In the genomic region with DNA sequence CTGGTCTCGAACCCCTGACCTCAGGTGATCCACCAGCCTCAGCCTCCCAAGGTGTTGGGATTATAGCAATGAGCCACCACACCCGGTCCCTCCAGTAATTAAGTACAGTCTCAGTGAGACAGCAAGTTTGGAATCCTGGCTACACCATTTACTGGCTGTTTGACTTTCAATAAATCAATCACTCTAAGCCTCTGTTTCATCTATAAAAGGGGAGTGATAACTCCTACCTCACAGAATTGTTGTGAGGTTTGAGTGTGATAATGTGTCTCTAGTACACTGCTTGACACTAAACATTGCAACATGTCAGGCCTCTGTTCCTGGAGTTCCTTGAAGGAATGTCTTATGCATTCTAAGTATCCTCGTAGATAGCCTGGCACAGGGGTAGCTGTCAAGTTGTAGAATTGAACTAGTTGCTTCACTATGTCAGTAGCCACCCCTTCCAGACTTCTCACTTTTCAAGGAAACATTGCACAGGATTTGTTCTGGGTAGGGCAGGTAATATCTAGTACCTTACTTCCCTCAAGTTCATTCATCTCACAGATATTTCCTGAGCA, we compare ENCODE assay signal across 9 cellular contexts. TPM values are rescaled to one million over a fixed set of nuclear protein-coding genes. Genes with fewer than 3 reads are reported as not detected.
A peak's percentile ranks its signal among the peaks of the same experiment; 100 is the strongest.
DNase-seq lines count a peak whose midpoint lies in the region; ATAC-seq lines count a peak whose summit lies in the region.
"Had no signal": no experiment of that assay in that cellular context is flagged by ENCODE, and none has a peak within 500 bp of the region (broad histone marks: within the 10 kb centered on the region; RNA-seq: fewer than 3 reads in every experiment).

No MANE protein-coding gene starts in this region.

- H3K36me3 Mint-ChIP-seq in activated CD4-positive, alpha-beta T cell treated with anti-CD3 and anti-CD28 coated beads, Interleukin-2, amount 10 ng/mL, durations not matched to agents 24 days and 14 days (ENCODE audit: low read depth), result peaks cover 17% of the 10 kb centered on the region
- H3K36me3 Mint-ChIP-seq in activated CD8-positive, alpha-beta T cell treated with anti-CD3 and anti-CD28 coated beads, Interleukin-2, amount 10 ng/mL, durations not matched to agents 7 days and 5 days (ENCODE audit: low read depth), result peaks cover 30% of the 10 kb centered on the region

- H3K4me3 ChIP-seq in iPS-18a (ENCODE audit: low read length), result peak overlapping the region; percentile 55

- CTCF ChIA-PET in activated CD8-positive, alpha-beta T cell treated with anti-CD3 and anti-CD28 coated beads, Interleukin-2, amount 10 ng/mL, durations not matched to agents 7 days and 5 days (lab: Charles Lee), result interaction anchor here (1.6 to 4.2 kb wide), 6 partner anchors 8 to 81 kb away, joined by 5 to 25 read pairs (median 12); partner anchors contain the start of genes KRTCAP2, THBS3 and TRIM46

- peaks cover 4% of the 10 kb centered on the region for H3K4me1 ChIP-seq in iPS-18a (ENCODE audit: control insufficient read depth, low read depth, low read length)

- H3K27me3 ChIP-seq in iPS-18a (ENCODE audit: control insufficient read depth, insufficient read depth, low read length), result no peaks in the 10 kb centered on the region

- intact Hi-C loops in activated CD4-positive, alpha-beta T cell treated with anti-CD3 and anti-CD28 coated beads, Interleukin-2, amount 10 ng/mL, durations not matched to agents 24 days and 14 days (cut with micrococcal nuclease), result no loop called here

- peaks cover 11% of the 10 kb centered on the region for H3K36me3 ChIP-seq in iPS-18a (ENCODE audit: control insufficient read depth, low read depth, low read length)

- peaks cover 4% of the 10 kb centered on the region for H3K9me3 Mint-ChIP-seq in activated CD4-positive, alpha-beta T cell treated with anti-CD3 and anti-CD28 coated beads, Interleukin-2, amount 10 ng/mL, durations not matched to agents 24 days and 14 days
- no peaks in the 10 kb centered on the region for H3K9me3 Mint-ChIP-seq in activated CD8-positive, alpha-beta T cell treated with anti-CD3 and anti-CD28 coated beads, Interleukin-2, amount 10 ng/mL, durations not matched to agents 7 days and 5 days (ENCODE audit: insufficient read depth)

- DNase-seq in activated CD4-positive, alpha-beta T cell treated with anti-CD3 and anti-CD28 coated beads, Interleukin-2, amount 10 ng/mL, durations not matched to agents 24 days and 14 days, result no peak
- DNase-seq in activated CD4-positive, alpha-beta T cell treated with anti-CD3 and anti-CD28 coated beads, Interleukin-2, amount 50 U/mL, for 4 hours, result no peak
- DNase-seq in activated CD8-positive, alpha-beta T cell treated with anti-CD3 and anti-CD28 coated beads, Interleukin-2, amount 10 ng/mL, durations not matched to agents 7 days and 5 days, result no peak
- DNase-seq in substantia nigra (lab: John Stamatoyannopoulos, UW) (no peak), hepatic stellate cell (ENCODE audit: low spot score) (no peak), ecto neural progenitor cell (ENCODE audit: low spot score) (no peak), GM19240 (ENCODE audit: insufficient read length, low spot score) (no peak)
- DNase-seq: activated CD8-positive, alpha-beta memory T cell treated with anti-CD3 and anti-CD28 coated beads, Interleukin-2, amount 50 U/mL, for 48 hours had no signal

- no peak overlapping the region for H3K9ac ChIP-seq in iPS-18a (ENCODE audit: low read length)

- H3K4me3 Mint-ChIP-seq in activated CD4-positive, alpha-beta T cell treated with anti-CD3 and anti-CD28 coated beads, Interleukin-2, amount 10 ng/mL, durations not matched to agents 24 days and 14 days, result peak overlapping the region; percentile 81
- H3K4me3 Mint-ChIP-seq in activated CD8-positive, alpha-beta T cell treated with anti-CD3 and anti-CD28 coated beads, Interleukin-2, amount 10 ng/mL, durations not matched to agents 7 days and 5 days, result peak overlapping the region; percentile 69

- POLR2A ChIA-PET in activated CD8-positive, alpha-beta T cell treated with anti-CD3 and anti-CD28 coated beads, Interleukin-2, amount 10 ng/mL, durations not matched to agents 7 days and 5 days (lab: Charles Lee), result interaction anchor here (2.7 to 4.0 kb wide), 3 partner anchors 15 to 35 kb away, joined by 21 to 23 read pairs (median 22); partner anchors contain the start of genes MTX1 and THBS3

- H3K27ac Mint-ChIP-seq in activated CD4-positive, alpha-beta T cell treated with anti-CD3 and anti-CD28 coated beads, Interleukin-2, amount 10 ng/mL, durations not matched to agents 24 days and 14 days, result peak overlapping the region; percentile 92
- peak overlapping the region; percentile 90 for H3K27ac Mint-ChIP-seq in activated CD8-positive, alpha-beta T cell treated with anti-CD3 and anti-CD28 coated beads, Interleukin-2, amount 10 ng/mL, durations not matched to agents 7 days and 5 days

- ATAC-seq in activated CD8-positive, alpha-beta T cell treated with anti-CD3 and anti-CD28 coated beads, Interleukin-2, amount 10 ng/mL, durations not matched to agents 7 days and 5 days, result no peak

- H3K27ac ChIP-seq in iPS-18a (ENCODE audit: low read length) (no peak overlapping the region), substantia nigra (ENCODE audit: low read depth, low read length, poor library complexity, severe bottlenecking) (peak overlapping the region; percentile 90)

- no peaks in the 10 kb centered on the region for H3K9me3 ChIP-seq in iPS-18a (ENCODE audit: control insufficient read depth, low read depth, low read length)

- peaks cover 3% of the 10 kb centered on the region for H3K27me3 Mint-ChIP-seq in activated CD4-positive, alpha-beta T cell treated with anti-CD3 and anti-CD28 coated beads, Interleukin-2, amount 10 ng/mL, durations not matched to agents 24 days and 14 days
- H3K27me3 Mint-ChIP-seq in activated CD8-positive, alpha-beta T cell treated with anti-CD3 and anti-CD28 coated beads, Interleukin-2, amount 10 ng/mL, durations not matched to agents 7 days and 5 days (ENCODE audit: low read depth), result peaks cover 2% of the 10 kb centered on the region

- H3K4me1 Mint-ChIP-seq in activated CD4-positive, alpha-beta T cell treated with anti-CD3 and anti-CD28 coated beads, Interleukin-2, amount 10 ng/mL, durations not matched to agents 24 days and 14 days, result peaks cover 49% of the 10 kb centered on the region
- peaks cover 52% of the 10 kb centered on the region for H3K4me1 Mint-ChIP-seq in activated CD8-positive, alpha-beta T cell treated with anti-CD3 and anti-CD28 coated beads, Interleukin-2, amount 10 ng/mL, durations not matched to agents 7 days and 5 days (ENCODE audit: low read depth)

RNA-seq across cellular contexts. Expression of gene ENTREP3, which starts 12.4 kb away (rescaled TPM):
- total RNA-seq in activated CD4-positive, alpha-beta T cell treated with anti-CD3 and anti-CD28 coated beads, Interleukin-2, amount 10 ng/mL, durations not matched to agents 24 days and 14 days, result 45.1 and 46.2 TPM in 2 replicates
- 10 to 100 TPM; 29.3 to 29.7 TPM for total RNA-seq in activated CD8-positive, alpha-beta T cell treated with anti-CD3 and anti-CD28 coated beads, Interleukin-2, amount 10 ng/mL, durations not matched to agents 7 days and 5 days

RNA-seq across cellular contexts. Expression of gene SCAMP3, which starts 19.3 kb away (rescaled TPM):
- 152 and 158 TPM in 2 replicates for total RNA-seq in activated CD4-positive, alpha-beta T cell treated with anti-CD3 and anti-CD28 coated beads, Interleukin-2, amount 10 ng/mL, durations not matched to agents 24 days and 14 days
- total RNA-seq in activated CD8-positive, alpha-beta T cell treated with anti-CD3 and anti-CD28 coated beads, Interleukin-2, amount 10 ng/mL, durations not matched to agents 7 days and 5 days, result 10 to 100 TPM; 77.9 to 84.2 TPM

RNA-seq across cellular contexts. Expression of gene CLK2, which starts 30.4 kb away (rescaled TPM):
- 86.2 and 90.6 TPM in 2 replicates for total RNA-seq in activated CD4-positive, alpha-beta T cell treated with anti-CD3 and anti-CD28 coated beads, Interleukin-2, amount 10 ng/mL, durations not matched to agents 24 days and 14 days
- total RNA-seq in activated CD8-positive, alpha-beta T cell treated with anti-CD3 and anti-CD28 coated beads, Interleukin-2, amount 10 ng/mL, durations not matched to agents 7 days and 5 days, result 100 to 1,000 TPM; 101 to 104 TPM

RNA-seq across cellular contexts. Expression of gene HCN3, which starts 34.4 kb away (rescaled TPM):
- total RNA-seq in activated CD4-positive, alpha-beta T cell treated with anti-CD3 and anti-CD28 coated beads, Interleukin-2, amount 10 ng/mL, durations not matched to agents 24 days and 14 days, result 3.2 and 3.8 TPM in 2 replicates
- 1 to 10 TPM; 4.9 to 5.1 TPM for total RNA-seq in activated CD8-positive, alpha-beta T cell treated with anti-CD3 and anti-CD28 coated beads, Interleukin-2, amount 10 ng/mL, durations not matched to agents 7 days and 5 days

RNA-seq across cellular contexts. Expression of gene MTX1, which starts 34.4 kb away (rescaled TPM):
- total RNA-seq in activated CD4-positive, alpha-beta T cell treated with anti-CD3 and anti-CD28 coated beads, Interleukin-2, amount 10 ng/mL, durations not matched to agents 24 days and 14 days, result 62.4 and 64.7 TPM in 2 replicates
- 10 to 100 TPM; 43.0 to 46.3 TPM for total RNA-seq in activated CD8-positive, alpha-beta T cell treated with anti-CD3 and anti-CD28 coated beads, Interleukin-2, amount 10 ng/mL, durations not matched to agents 7 days and 5 days
